In the genomic region with DNA sequence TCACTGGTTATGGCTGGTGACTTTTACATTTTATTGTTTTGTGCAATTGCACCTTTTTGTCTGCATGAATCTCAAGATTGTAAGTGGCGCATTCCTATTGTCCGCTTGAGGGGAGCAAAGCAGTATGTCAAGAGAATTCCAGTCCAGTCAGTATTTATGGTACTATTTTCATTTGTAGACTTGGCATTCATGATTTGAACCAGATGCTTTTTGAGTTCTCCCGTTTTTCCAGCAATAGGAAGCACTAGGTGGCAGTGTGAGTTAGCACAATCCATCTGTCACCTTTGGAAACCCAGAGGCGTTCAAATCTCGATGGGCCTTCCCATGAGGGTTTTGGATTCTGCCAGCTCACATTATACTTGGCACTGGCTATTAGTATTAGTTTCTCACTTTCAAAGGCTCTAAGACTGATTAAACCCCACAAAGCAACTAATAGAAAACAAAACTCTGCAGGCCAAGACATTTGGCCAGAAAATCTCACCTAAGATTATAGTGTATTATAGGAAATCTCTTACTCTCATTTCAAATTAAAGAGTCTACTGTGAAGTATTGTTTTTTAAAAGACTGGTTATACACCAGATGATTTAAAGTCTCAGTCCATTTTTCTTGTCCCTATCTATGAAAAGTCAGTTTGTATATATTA, we compare ENCODE assay signal across 1 cellular context.
TF ChIP-seq lines count a peak whose summit lies in the region.

No MANE protein-coding gene starts in this region.

TF ChIP-seq in WTC11, 78 proteins besides CTCF, POLR2A, EP300 and RAD21 (continued from another document):
- TF ChIP-seq, protein P1, sequence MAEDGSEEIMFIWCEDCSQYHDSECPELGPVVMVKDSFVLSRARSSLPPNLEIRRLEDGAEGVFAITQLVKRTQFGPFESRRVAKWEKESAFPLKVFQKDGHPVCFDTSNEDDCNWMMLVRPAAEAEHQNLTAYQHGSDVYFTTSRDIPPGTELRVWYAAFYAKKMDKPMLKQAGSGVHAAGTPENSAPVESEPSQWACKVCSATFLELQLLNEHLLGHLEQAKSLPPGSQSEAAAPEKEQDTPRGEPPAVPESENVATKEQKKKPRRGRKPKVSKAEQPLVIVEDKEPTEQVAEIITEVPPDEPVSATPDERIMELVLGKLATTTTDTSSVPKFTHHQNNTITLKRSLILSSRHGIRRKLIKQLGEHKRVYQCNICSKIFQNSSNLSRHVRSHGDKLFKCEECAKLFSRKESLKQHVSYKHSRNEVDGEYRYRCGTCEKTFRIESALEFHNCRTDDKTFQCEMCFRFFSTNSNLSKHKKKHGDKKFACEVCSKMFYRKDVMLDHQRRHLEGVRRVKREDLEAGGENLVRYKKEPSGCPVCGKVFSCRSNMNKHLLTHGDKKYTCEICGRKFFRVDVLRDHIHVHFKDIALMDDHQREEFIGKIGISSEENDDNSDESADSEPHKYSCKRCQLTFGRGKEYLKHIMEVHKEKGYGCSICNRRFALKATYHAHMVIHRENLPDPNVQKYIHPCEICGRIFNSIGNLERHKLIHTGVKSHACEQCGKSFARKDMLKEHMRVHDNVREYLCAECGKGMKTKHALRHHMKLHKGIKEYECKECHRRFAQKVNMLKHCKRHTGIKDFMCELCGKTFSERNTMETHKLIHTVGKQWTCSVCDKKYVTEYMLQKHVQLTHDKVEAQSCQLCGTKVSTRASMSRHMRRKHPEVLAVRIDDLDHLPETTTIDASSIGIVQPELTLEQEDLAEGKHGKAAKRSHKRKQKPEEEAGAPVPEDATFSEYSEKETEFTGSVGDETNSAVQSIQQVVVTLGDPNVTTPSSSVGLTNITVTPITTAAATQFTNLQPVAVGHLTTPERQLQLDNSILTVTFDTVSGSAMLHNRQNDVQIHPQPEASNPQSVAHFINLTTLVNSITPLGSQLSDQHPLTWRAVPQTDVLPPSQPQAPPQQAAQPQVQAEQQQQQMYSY (CRISPR knock-in tag; IDR thresholded peaks at IDR 0.05) = no peak
- TF ChIP-seq, protein P2, sequence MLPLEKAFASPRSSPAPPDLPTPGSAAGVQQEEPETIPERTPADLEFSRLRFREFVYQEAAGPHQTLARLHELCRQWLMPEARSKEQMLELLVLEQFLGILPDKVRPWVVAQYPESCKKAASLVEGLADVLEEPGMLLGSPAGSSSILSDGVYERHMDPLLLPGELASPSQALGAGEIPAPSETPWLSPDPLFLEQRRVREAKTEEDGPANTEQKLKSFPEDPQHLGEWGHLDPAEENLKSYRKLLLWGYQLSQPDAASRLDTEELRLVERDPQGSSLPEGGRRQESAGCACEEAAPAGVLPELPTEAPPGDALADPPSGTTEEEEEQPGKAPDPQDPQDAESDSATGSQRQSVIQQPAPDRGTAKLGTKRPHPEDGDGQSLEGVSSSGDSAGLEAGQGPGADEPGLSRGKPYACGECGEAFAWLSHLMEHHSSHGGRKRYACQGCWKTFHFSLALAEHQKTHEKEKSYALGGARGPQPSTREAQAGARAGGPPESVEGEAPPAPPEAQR (CRISPR knock-in tag; IDR thresholded peaks at IDR 0.05) = no peak
